In the genomic region with DNA sequence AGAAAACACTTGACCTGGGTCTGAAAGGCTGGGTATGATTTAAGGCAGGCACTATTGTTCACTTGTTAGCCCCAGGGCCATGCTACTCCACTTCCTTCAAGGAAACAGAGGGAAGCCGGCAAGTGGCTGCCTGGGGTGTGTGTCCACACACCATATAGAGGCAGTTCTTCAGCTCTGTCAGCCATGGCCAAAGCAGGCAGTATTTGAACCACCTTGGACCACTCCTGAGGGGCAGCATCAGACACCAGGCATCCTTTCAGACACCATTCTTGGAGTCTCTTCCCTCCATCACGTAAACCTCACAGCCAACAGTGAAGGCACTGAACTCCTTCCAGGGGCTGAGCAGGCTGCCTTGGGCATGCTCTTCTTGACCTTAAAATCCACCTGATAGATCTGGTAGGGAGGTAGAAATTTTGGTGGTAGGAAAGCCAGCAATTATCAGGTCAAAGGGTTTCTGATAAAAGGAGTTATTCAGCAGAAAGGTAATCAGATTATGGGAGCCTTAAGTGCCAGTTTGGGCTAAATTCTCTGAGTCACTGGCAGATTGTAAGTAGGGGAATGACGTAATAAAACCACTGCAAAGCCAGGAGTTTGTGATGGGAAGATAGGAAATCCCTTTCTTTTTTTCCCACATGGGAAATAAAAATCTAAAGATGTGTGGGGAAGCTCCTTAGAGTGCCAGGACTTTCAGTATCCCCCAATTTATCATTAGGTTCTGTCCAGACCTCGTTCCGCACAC, we compare ENCODE assay signal across 8 cellular contexts. TPM values are rescaled to one million over a fixed set of nuclear protein-coding genes. Genes with fewer than 3 reads are reported as not detected.
DNase-seq lines count a peak whose midpoint lies in the region; ATAC-seq and TF ChIP-seq lines count a peak whose summit lies in the region.

No MANE protein-coding gene starts in this region.

- no peaks in the 10 kb centered on the region for H3K27me3 ChIP-seq in BE2C

- peak overlapping the region; percentile 52 to 84 for H3K27ac ChIP-seq in coronary artery

- H3K4me1 Mint-ChIP-seq in natural killer cell treated with Interleukin-12 subunit alpha and Interleukin-12 subunit beta and Interleukin-15 and Interleukin-18, amount 100 ng/mL, for 72 hours (ENCODE audit: low read depth in 2 of 2) = peaks cover 59 to 72% of the 10 kb centered on the region in 2 donors
- peaks cover 6% of the 10 kb centered on the region for H3K4me1 Mint-ChIP-seq in glutamatergic neuron (ENCODE audit: low read depth, unreplicated experiment)

- DNase-seq in BE2C (peak; percentile 4), NCI-H69 (lab: John Stamatoyannopoulos, UW) (peak; percentile 67), coronary artery (ENCODE audit: low spot score) (no peak), NCI-H1092 treated with DMSO at 0.1 percent for 48 hours (lab: John Stamatoyannopoulos, UW) (no peak), glutamatergic neuron (no peak), KG1 (lab: John Stamatoyannopoulos, UW) (no peak), activated gamma-delta T cell treated with Interleukin-2 at 50 U/mL for 16 hours (no peak)
- DNase-seq in natural killer cell treated with Interleukin-12 subunit alpha and Interleukin-12 subunit beta and Interleukin-15 and Interleukin-18, amount 100 ng/mL, for 72 hours (ENCODE audit: low spot score) = no peak

- no peaks in the 10 kb centered on the region for H3K36me3 ChIP-seq in BE2C

- H3K4me1 ChIP-seq in BE2C = no peaks in the 10 kb centered on the region

- H3K4me3 ChIP-seq in BE2C (ENCODE audit: low read depth, low read length) (no peak overlapping the region), coronary artery (no peak overlapping the region)

- peaks cover 11% of the 10 kb centered on the region for H3K36me3 Mint-ChIP-seq in natural killer cell treated with Interleukin-12 subunit alpha and Interleukin-12 subunit beta and Interleukin-15 and Interleukin-18, amount 100 ng/mL, for 72 hours
- no peaks in the 10 kb centered on the region for H3K36me3 Mint-ChIP-seq in glutamatergic neuron (ENCODE audit: unreplicated experiment)

- H3K27me3 Mint-ChIP-seq in natural killer cell treated with Interleukin-12 subunit alpha and Interleukin-12 subunit beta and Interleukin-15 and Interleukin-18, amount 100 ng/mL, for 72 hours = no peaks in the 10 kb centered on the region
- no peaks in the 10 kb centered on the region for H3K27me3 Mint-ChIP-seq in glutamatergic neuron (ENCODE audit: unreplicated experiment)

- H3K27ac Mint-ChIP-seq in natural killer cell treated with Interleukin-12 subunit alpha and Interleukin-12 subunit beta and Interleukin-15 and Interleukin-18, amount 100 ng/mL, for 72 hours = peak overlapping the region; percentile 80 to 99
- no peak overlapping the region for H3K27ac Mint-ChIP-seq in glutamatergic neuron (ENCODE audit: unreplicated experiment)

- ATAC-seq in natural killer cell treated with Interleukin-12 subunit alpha and Interleukin-12 subunit beta and Interleukin-15 and Interleukin-18, amount 100 ng/mL, for 72 hours = no peak

- no peak for TF ChIP-seq CTCF in BE2C (IDR thresholded peaks at IDR 0.05; ENCODE audit: low read depth, low read length)
- TF ChIP-seq CTCF in coronary artery (IDR thresholded peaks at IDR 0.05) = no peak
- no peak for TF ChIP-seq CTCF in glutamatergic neuron (IDR thresholded peaks at IDR 0.05; ENCODE audit: partially characterized antibody, unreplicated experiment)

- no peaks in the 10 kb centered on the region for H3K9me3 ChIP-seq in BE2C

- no peaks in the 10 kb centered on the region for H3K9me3 Mint-ChIP-seq in natural killer cell treated with Interleukin-12 subunit alpha and Interleukin-12 subunit beta and Interleukin-15 and Interleukin-18, amount 100 ng/mL, for 72 hours
- H3K9me3 Mint-ChIP-seq in glutamatergic neuron (ENCODE audit: unreplicated experiment) = no peaks in the 10 kb centered on the region

- peak overlapping the region; percentile 8 for H3K4me3 Mint-ChIP-seq in natural killer cell treated with Interleukin-12 subunit alpha and Interleukin-12 subunit beta and Interleukin-15 and Interleukin-18, amount 100 ng/mL, for 72 hours
- no peak overlapping the region for H3K4me3 Mint-ChIP-seq in glutamatergic neuron (ENCODE audit: unreplicated experiment)

RNA-seq across cellular contexts. Expression of a gene that starts 20.2 kb away (rescaled TPM):
- 2.3 TPM for polyA plus RNA-seq in BE2C (2012; ENCODE audit: insufficient read depth, insufficient read length, low read depth)
- 10 to 100 TPM; 37.3 to 38.6 TPM for total RNA-seq in natural killer cell treated with Interleukin-12 subunit alpha and Interleukin-12 subunit beta and Interleukin-15 and Interleukin-18, amount 100 ng/mL, for 72 hours
- 0.96 TPM for total RNA-seq in glutamatergic neuron (ENCODE audit: unreplicated experiment)

Comparison
In these comparisons a context has a peak if more than half of its experiments do, and no peak if none do; other contexts are left out.
1. DNase-seq: peak in BE2C (single experiment) and NCI-H69 (single experiment); none in coronary artery (single experiment), natural killer cell treated with Interleukin-12 subunit alpha and Interleukin-12 subunit beta and Interleukin-15 and Interleukin-18, amount 100 ng/mL, for 72 hours (single experiment), NCI-H1092 treated with DMSO at 0.1 percent for 48 hours (single experiment), glutamatergic neuron (single experiment), KG1 (single experiment) and activated gamma-delta T cell treated with Interleukin-2 at 50 U/mL for 16 hours (single experiment).
2. RNA of a gene that starts 20.2 kb away (total RNA-seq): 37.3 to 38.6 TPM in natural killer cell treated with Interleukin-12 subunit alpha and Interleukin-12 subunit beta and Interleukin-15 and Interleukin-18, amount 100 ng/mL, for 72 hours; 0.96 TPM in glutamatergic neuron (single experiment); every median in the first group is over 10 times any median in the second.